Comparison of ENCODE assay signal across 22 cellular contexts in the genomic region with DNA sequence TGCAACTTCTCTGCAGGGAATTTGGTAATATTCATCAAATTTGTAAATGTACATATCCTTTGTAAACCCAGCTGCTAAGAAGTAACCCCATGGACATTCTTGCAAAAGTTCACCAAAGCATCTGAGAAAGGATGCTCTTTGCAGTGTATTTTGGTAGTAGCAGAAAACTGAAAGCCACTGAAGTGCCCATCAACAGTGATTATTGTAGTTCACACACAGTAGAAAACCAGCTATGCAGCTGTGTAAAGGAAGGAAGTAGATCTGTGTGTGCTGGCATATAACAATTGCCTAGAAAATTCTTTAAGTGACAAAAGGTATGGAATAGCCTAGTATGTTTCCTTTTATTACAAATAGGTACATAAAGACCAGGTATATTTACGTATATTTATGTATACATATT.
"Had no signal": no experiment of that assay in that cellular context is flagged by ENCODE, and none has a peak within 500 bp of the region (broad histone marks: within the 10 kb centered on the region; RNA-seq: fewer than 3 reads in every experiment).

No MANE protein-coding gene starts in this region.

- DNase-seq: activated CD4-positive, alpha-beta memory T cell treated with anti-CD3 and anti-CD28 coated beads for 36 hours; activated CD4-positive, alpha-beta T cell treated with anti-CD3 and anti-CD28 coated beads for 1 hour; activated CD4-positive, alpha-beta T cell treated with anti-CD3 and anti-CD28 coated beads, Interleukin-2, amount 10 ng/mL, durations not matched to agents 24 days and 14 days; activated CD8-positive, alpha-beta memory T cell treated with anti-CD3 and anti-CD28 coated beads for 24 hours; activated effector memory CD4-positive, alpha-beta T cell treated with anti-CD3 and anti-CD28 coated beads, Interleukin-2, amount 50 U/mL, for 16 hours; activated naive CD4-positive, alpha-beta T cell treated with Interleukin-2 at 50 U/mL for 16 hours; activated naive CD8-positive, alpha-beta T cell treated with anti-CD3 and anti-CD28 coated beads, Interleukin-2, amount 50 U/mL, for 24 hours; activated T-cell treated with anti-CD3 and anti-CD28 coated beads, Interleukin-2, amount 50 U/mL, for 4 hours; amygdala; cortex of kidney; NCI-H1092 treated with DMSO at 0.1 percent for 48 hours; NCI-H1417 treated with DMSO at 0.1 percent for 48 hours; NCI-H1694 treated with DMSO at 0.1 percent for 48 hours; NCI-H2029 treated with DMSO at 0.1 percent for 48 hours; NCI-H345; NCI-H526; NCI-H774; SIG-M5; T-helper 17 cell; T-helper 9 cell had no signal

- ATAC-seq: activated naive CD4-positive, alpha-beta T cell treated with anti-CD3 and anti-CD28 coated beads, Interleukin-2, amount 50 U/mL, for 72 hours; activated naive CD8-positive, alpha-beta T cell treated with anti-CD3 and anti-CD28 coated beads, Interleukin-2, amount 50 U/mL, for 24 hours; activated T-cell treated with anti-CD3 and anti-CD28 coated beads, Interleukin-2, amount 50 U/mL, for 4 hours; T-helper 17 cell; WTC11 had no signal
